Comparison of ENCODE assay signal across 15 cellular contexts in genomic region chr1:224300346-224300745, GRCh38. TPM values are rescaled to one million over a fixed set of nuclear protein-coding genes. Genes with fewer than 3 reads are reported as not detected.
DNase-seq lines count a peak whose midpoint lies in the region; ATAC-seq and TF ChIP-seq lines count a peak whose summit lies in the region.
"Had no signal": no experiment of that assay in that cellular context is flagged by ENCODE, and none has a peak within 500 bp of the region (broad histone marks: within the 10 kb centered on the region; RNA-seq: fewer than 3 reads in every experiment).

No MANE protein-coding gene starts in this region.

- H3K27ac ChIP-seq in PC-3 (ENCODE audit: low read length) (peak overlapping the region; percentile 61), endodermal cell (ENCODE audit: low read depth, low read length) (no peak overlapping the region), gastrocnemius medialis (no peak overlapping the region)

- no TSS peak for BruUV-seq in PC-3 (replicated peaks; lab: Mats Ljungman, UMichigan)

- H3K36me3 Mint-ChIP-seq in endodermal cell (ENCODE audit: low read depth) = peaks cover 74% of the 10 kb centered on the region

- TF ChIP-seq POLR2A in gastrocnemius medialis (IDR thresholded peaks at IDR 0.05) = no peak

- TF ChIP-seq CTCF in PC-3 (conservative IDR thresholded peaks at IDR 0.05; ENCODE audit: low read depth, low read length) (no peak), endodermal cell (conservative IDR thresholded peaks at IDR 0.05) (no peak), gastrocnemius medialis (IDR thresholded peaks at IDR 0.05 in 4 of 5, conservative IDR thresholded peaks at IDR 0.05 in 1 of 5) (no peak)

- CTCF ChIA-PET in PC-3 (lab: Charles Lee) = interaction anchor here (0.6 to 0.7 kb wide), 2 partner anchors 17 to 127 kb away, joined by 3 to 5 read pairs; no protein-coding TSS in a partner anchor

- H3K36me3 ChIP-seq in PC-3 (ENCODE audit: low read depth, low read length) (peaks cover 54% of the 10 kb centered on the region), endodermal cell (ENCODE audit: control insufficient read depth, insufficient read depth, low read length) (peaks cover 89% of the 10 kb centered on the region), gastrocnemius medialis (peaks cover 0 to 87% of the 10 kb centered on the region in 2 donors)

- H3K27me3 ChIP-seq in PC-3 (ENCODE audit: low read length) (no peaks in the 10 kb centered on the region), endodermal cell (ENCODE audit: control insufficient read depth, insufficient read depth, low read length, poor library complexity, severe bottlenecking) (no peaks in the 10 kb centered on the region), gastrocnemius medialis (no peaks in the 10 kb centered on the region)

- peaks cover 7% of the 10 kb centered on the region for H3F3A ChIP-seq in PC-3 (ENCODE audit: low read length, unreplicated experiment)

- H3K4me1 ChIP-seq in PC-3 (ENCODE audit: insufficient read depth, low read length) (peaks cover 46% of the 10 kb centered on the region), endodermal cell (ENCODE audit: control insufficient read depth, insufficient read depth, low read length) (no peaks in the 10 kb centered on the region), gastrocnemius medialis (no peaks in the 10 kb centered on the region)

- DNase-seq in EH (ENCODE audit: low read depth) (peak; percentile 73), PC-3 (peak; percentile 95), endodermal cell (peak; percentile 6), pulmonary artery endothelial cell (ENCODE audit: low read depth, low spot score) (peak; percentile 55), gastrocnemius medialis (no peak), pons (ENCODE audit: low spot score) (no peak), germinal center (ENCODE audit: low spot score) (no peak), posterior vena cava (ENCODE audit: low spot score) (no peak)
- DNase-seq: glutamatergic neuron, H9, NCI-H1048, NCI-H82 had no signal

- no peak overlapping the region for H3K4me3 Mint-ChIP-seq in endodermal cell
- H3K4me3 Mint-ChIP-seq: H9; mesothelial cell of epicardium; T-helper 1 cell treated with Interleukin-12 subunit alpha and Interleukin-12 subunit beta and Interleukin-4 antibody, amounts not matched to agents 30 μg/mL and 1 μg/mL, for 36 hours had no signal

- WGBS in endodermal cell (ENCODE audit: insufficient coverage in 1 of 2, insufficient read length in 1 of 2), 2 experiments = 92 to 96% methylated on average over 2 of the region's 2 CpGs

- H3K9me3 ChIP-seq in PC-3 (ENCODE audit: low read length) = no peaks in the 10 kb centered on the region
- no peaks in the 10 kb centered on the region for H3K9me3 ChIP-seq in endodermal cell (ENCODE audit: control insufficient read depth, low read length)
- no peaks in the 10 kb centered on the region for H3K9me3 ChIP-seq in gastrocnemius medialis

- no peak overlapping the region for H2AFZ ChIP-seq in PC-3 (ENCODE audit: low read length)

- peaks cover 4% of the 10 kb centered on the region; the same call in 1 of the 2 replicates for H4K20me1 ChIP-seq in PC-3 (ENCODE audit: low read length)

- H3K4me1 Mint-ChIP-seq in endodermal cell = no peaks in the 10 kb centered on the region
- H3K4me1 Mint-ChIP-seq: H9, mesothelial cell of epicardium had no signal

- H3K4me2 ChIP-seq in PC-3 (ENCODE audit: low read length) = peak overlapping the region; percentile 32

- no peak overlapping the region for H3K9ac ChIP-seq in PC-3 (ENCODE audit: low read length)
- H3K9ac ChIP-seq in endodermal cell (ENCODE audit: extremely low read depth, low read length, poor library complexity, severe bottlenecking) = no peak overlapping the region

- intact Hi-C loops in PC-3 (cut with micrococcal nuclease) = loop anchor here (2.0 kb wide), 1 partner anchor 22 kb away; no protein-coding TSS in a partner anchor
- intact Hi-C loops in gastrocnemius medialis (cut with DNase I; ENCODE audit: low total_unique reads) = no loop called here
- intact Hi-C loops in posterior vena cava (cut with DNase I) = no loop called here

- no peaks in the 10 kb centered on the region for H3K9me2 ChIP-seq in PC-3 (replicated peaks; ENCODE audit: low read length)

- POLR2A ChIA-PET in PC-3 (lab: Charles Lee; ENCODE audit: unreplicated experiment) = interaction anchor here (0.6 to 1.2 kb wide), 2 partner anchors 27 to 29 kb away, joined by 3 to 5 read pairs; partner anchors contain the start of gene NVL

- no peaks in the 10 kb centered on the region for H3K27me3 Mint-ChIP-seq in endodermal cell (ENCODE audit: insufficient read depth)

- no peak overlapping the region; the same call in 1 of the 2 replicates for H3K4me3 ChIP-seq in PC-3 (ENCODE audit: low read length)
- H3K4me3 ChIP-seq in endodermal cell (ENCODE audit: low read length) = no peak overlapping the region
- no peak overlapping the region for H3K4me3 ChIP-seq in gastrocnemius medialis

- no peaks in the 10 kb centered on the region; the same call in 1 of the 2 replicates for H3K79me2 ChIP-seq in PC-3 (ENCODE audit: low read length)

- ATAC-seq in PC-3 (peak; percentile 92), gastrocnemius medialis (no peak)
- ATAC-seq: sciatic nerve had no signal

- no peaks in the 10 kb centered on the region for H3K9me3 Mint-ChIP-seq in endodermal cell
- H3K9me3 Mint-ChIP-seq: H9; mesothelial cell of epicardium; T-helper 1 cell treated with Interleukin-12 subunit alpha and Interleukin-12 subunit beta and Interleukin-4 antibody, amounts not matched to agents 30 μg/mL and 1 μg/mL, for 36 hours had no signal

- in situ Hi-C loops in gastrocnemius medialis (cut with MboI; ENCODE audit: low sequenced_read_pairs in 4 of 4) = no loop called here

- no peak overlapping the region for H3K27ac Mint-ChIP-seq in endodermal cell
- H3K27ac Mint-ChIP-seq: mesothelial cell of epicardium; T-helper 1 cell treated with Interleukin-12 subunit alpha and Interleukin-12 subunit beta and Interleukin-4 antibody, amounts not matched to agents 30 μg/mL and 1 μg/mL, for 36 hours had no signal

RNA-seq across cellular contexts. Expression of gene NVL, which starts 29.6 kb away (rescaled TPM):
- total RNA-seq in PC-3 (2014; rRNA removed) (26.6 and 37.1 TPM in 2 replicates), endodermal cell (10 to 100 TPM; 42.4 TPM), pulmonary artery endothelial cell (27.0 and 34.0 TPM in 2 replicates), gastrocnemius medialis (10 to 100 TPM in 1 of 4 donors, 1 to 10 TPM in 3; 6.5 to 32.5 (median 7.7) TPM), posterior vena cava (10 to 100 TPM; 17.7 to 19.3 TPM)
- polyA plus RNA-seq in endodermal cell (2013, experiment 1 of 2) = 41.4 TPM
- 40.3 TPM for polyA plus RNA-seq in endodermal cell (2013, experiment 2 of 2)

RNA-seq across cellular contexts. Expression of gene CNIH4, which starts 56.3 kb away (rescaled TPM):
- 49.2 and 89.9 TPM in 2 replicates for total RNA-seq in PC-3 (2014; rRNA removed)
- 10 to 100 TPM; 63.7 to 67.8 TPM for total RNA-seq in endodermal cell
- polyA plus RNA-seq in endodermal cell (2013, experiment 1 of 2) = 98.9 TPM
- 92.8 TPM for polyA plus RNA-seq in endodermal cell (2013, experiment 2 of 2)
- total RNA-seq in pulmonary artery endothelial cell = 110 and 183 TPM in 2 replicates
- total RNA-seq in gastrocnemius medialis = 10 to 100 TPM; 24.5 to 58.5 (median 39.1) TPM
- 10 to 100 TPM; 62.2 to 77.7 TPM for total RNA-seq in posterior vena cava

Comparison
In these comparisons a context has a peak if more than half of its experiments do, and no peak if none do; other contexts are left out.
1. DNase-seq: peak in EH (single experiment), PC-3 (single experiment), endodermal cell (single experiment) and pulmonary artery endothelial cell (single experiment); none in gastrocnemius medialis (0 of 2), pons (single experiment), germinal center (single experiment) and posterior vena cava (single experiment).